ENCODE assay signal across 8 cellular contexts in genomic region chr17:81870978-81871386, GRCh38. TPM values are rescaled to one million over a fixed set of nuclear protein-coding genes. Genes with fewer than 3 reads are reported as not detected.
DNase-seq lines count a peak whose midpoint lies in the region; ATAC-seq, FAIRE-seq and TF ChIP-seq lines count a peak whose summit lies in the region.

Gene ARHGDIA (minus strand): TSS chr17:81871337. CDS start chr17:81869930, 1,407 bp downstream.

- H3K4me1 ChIP-seq in HUES6 (ENCODE audit: control insufficient read depth, insufficient read depth, low read length) (peaks cover 38% of the 10 kb centered on the region), mammary epithelial cell (ENCODE audit: insufficient read depth, low read length) (peaks cover 33% of the 10 kb centered on the region), HepG2 (ENCODE audit: insufficient read depth, low read length) (peaks cover 58% of the 10 kb centered on the region)

- TF ChIP-seq POLR2A in HepG2 (IDR thresholded peaks at IDR 0.05; ENCODE audit: insufficient read depth in 1 of 2, low read depth in 2 of 2, low read length in 2 of 2), result no peak

- no peak for DNase-seq in mammary epithelial cell
- DNase-seq in HepG2 (ENCODE audit: low spot score), result no peak
- DNase-seq in NCI-H2171 treated with DMSO at 0.1 percent for 48 hours (lab: John Stamatoyannopoulos, UW), result no peak
- no peak for DNase-seq in NAMALWA (ENCODE audit: low spot score)

- in situ Hi-C loops in mammary epithelial cell (cut with MboI; ENCODE audit: low sequenced_read_pairs in 2 of 2), result no loop called here
- in situ Hi-C loops in HepG2 (cut with HindIII; ENCODE audit: extremely low pct_ligation_motif_present, low pct_unique_long_range_greater_than_20kb), result no loop called here

- 0% methylated on average over 1 of the region's 65 CpGs for WGBS in mammary epithelial cell (ENCODE audit: low coverage, missing lambda C conversion rate)
- WGBS in HepG2 (ENCODE audit: low lambda C conversion rate), result no CpG with 5 or more reads among the region's 65 CpGs

- H3K4me3 ChIP-seq in HUES6 (ENCODE audit: low read depth, low read length) (peak within 1 kb of the TSS; percentile 96), mammary epithelial cell (replicated peaks in 1 of 3; ENCODE audit: insufficient read depth in 1 of 3, low read depth in 2 of 3, low read length in 3 of 3) (peak within 1 kb of the TSS; percentile 75 to 93 (median 88)), HepG2 (replicated peaks in 1 of 3; ENCODE audit: insufficient read depth in 1 of 3, low read depth in 2 of 3, low read length in 3 of 3) (peak within 1 kb of the TSS; percentile 72 to 92 (median 90))

- peaks cover 21% of the 10 kb centered on the region for H3K36me3 ChIP-seq in HUES6 (ENCODE audit: control insufficient read depth, insufficient read depth, low read length)
- peaks cover 5% of the 10 kb centered on the region for H3K36me3 ChIP-seq in mammary epithelial cell (ENCODE audit: insufficient read depth, low read length)
- peaks cover 12 to 18% of the 10 kb centered on the region in 2 experiments for H3K36me3 ChIP-seq in HepG2 (replicated peaks in 1 of 2; ENCODE audit: control insufficient read depth in 1 of 2, insufficient read depth in 2 of 2, low read length in 2 of 2)

- H2AFZ ChIP-seq in mammary epithelial cell (ENCODE audit: low read depth, low read length) (peak within 1 kb of the TSS; percentile 89), HepG2 (ENCODE audit: low read length) (no peak within 1 kb of the TSS)

- TF ChIP-seq EP300 in HepG2 (IDR thresholded peaks at IDR 0.05; ENCODE audit: low read depth in 2 of 2, low read length in 2 of 2) (no peak), HepG2 (CRISPR knock-in tag; IDR thresholded peaks at IDR 0.05; ENCODE audit: borderline replicate concordance) (no peak)

- peaks cover 5% of the 10 kb centered on the region for H4K20me1 ChIP-seq in mammary epithelial cell (ENCODE audit: insufficient read depth, low read length)
- peaks cover 34% of the 10 kb centered on the region; the same call in 1 of the 2 replicates for H4K20me1 ChIP-seq in HepG2 (ENCODE audit: insufficient read depth, low read length)

- H3K9me3 ChIP-seq in HUES6 (ENCODE audit: control insufficient read depth, insufficient read depth, low read depth, low read length) (no peaks in the 10 kb centered on the region), mammary epithelial cell (replicated peaks; ENCODE audit: insufficient read depth, low read length) (no peaks in the 10 kb centered on the region), HepG2 (ENCODE audit: low read length) (no peaks in the 10 kb centered on the region)

- CTCF ChIA-PET in mammary epithelial cell (lab: Charles Lee; ENCODE audit: low non-redundant PET) (no interaction called here), HepG2 (lab: Yijun Ruan, JAX; ENCODE audit: low intra/inter-chr PET ratio, low total read pairs) (interaction anchor here (1.4 kb wide), 1 partner anchor 150 kb away, joined by 3 read pairs; no protein-coding TSS in a partner anchor)

- TF ChIP-seq CTCF in 22Rv1 (IDR thresholded peaks at IDR 0.05) (no peak), mammary epithelial cell (conservative IDR thresholded peaks at IDR 0.05 in 1 of 2, IDR thresholded peaks at IDR 0.05 in 1 of 2; ENCODE audit: extremely low read depth in 1 of 2, insufficient read depth in 1 of 2, low read depth in 1 of 2, low read length in 2 of 2) (no peak), HepG2 (CRISPR knock-in tag; IDR thresholded peaks at IDR 0.05) (no peak)

- H3K27me3 ChIP-seq in HUES6 (ENCODE audit: control insufficient read depth, insufficient read depth, low read length) (no peaks in the 10 kb centered on the region), mammary epithelial cell (ENCODE audit: insufficient read depth, low read length) (no peaks in the 10 kb centered on the region), HepG2 (ENCODE audit: control insufficient read depth in 1 of 2, insufficient read depth in 2 of 2, low read length in 2 of 2) (no peaks in the 10 kb centered on the region)

- H3K4me2 ChIP-seq in mammary epithelial cell (ENCODE audit: insufficient read depth, low read depth, low read length) (peak within 1 kb of the TSS; percentile 99), HepG2 (ENCODE audit: low read depth, low read length) (peak within 1 kb of the TSS; percentile 94)

- no peak for FAIRE-seq in HepG2 (lab: Jason Lieb, UNC)

- BruUV-seq in mammary epithelial cell (replicated peaks; lab: Mats Ljungman, UMichigan) (no TSS peak), HepG2 (replicated peaks; lab: Mats Ljungman, UMichigan) (no TSS peak)

- no peak for TF ChIP-seq RAD21 in HepG2 (CRISPR knock-in tag; IDR thresholded peaks at IDR 0.05)

- dilution Hi-C loops in mammary epithelial cell (cut with HindIII; ENCODE audit: low sequenced_read_pairs), result no loop called here

- H3K27ac ChIP-seq in 22Rv1 (peak within 1 kb of the TSS; percentile 99), HUES6 (ENCODE audit: low read depth, low read length) (peak within 1 kb of the TSS; percentile 99), mammary epithelial cell (ENCODE audit: insufficient read depth, low read depth, low read length) (peak within 1 kb of the TSS; percentile 86), HepG2 (ENCODE audit: extremely low read length, insufficient read depth, low read length) (peak within 1 kb of the TSS; percentile 98), temporal lobe (ENCODE audit: low read depth, low read length) (peak within 1 kb of the TSS; percentile 94)

- peaks cover 43% of the 10 kb centered on the region for H3K79me2 ChIP-seq in mammary epithelial cell (ENCODE audit: insufficient read depth, low read length)
- peaks cover 24% of the 10 kb centered on the region for H3K79me2 ChIP-seq in HepG2 (ENCODE audit: insufficient read depth, low read length)

- POLR2A ChIA-PET in HepG2 (lab: Yijun Ruan, JAX), result interaction anchor here (1.0 to 4.3 kb wide), 10 partner anchors 9 to 232 kb away, joined by 3 to 26 read pairs (median 8); partner anchors contain the start of genes ALYREF, ANAPC11, CENPX and DCXR

- intact Hi-C loops in mammary epithelial cell (cut with micrococcal nuclease) (loop anchor here (2.0 to 5.0 kb wide), 2 partner anchors 46 to 151 kb away; partner anchors contain the start of genes CENPX and LRRC45), HepG2 (cut with micrococcal nuclease; ENCODE audit: unreplicated experiment) (loop anchor here (5.0 kb wide), 1 partner anchor 41 kb away; the partner anchor contains the start of gene PCYT2)

- ATAC-seq in GM19372 (IDR thresholded peaks at IDR 0.05; ENCODE audit: low read depth, unreplicated experiment), result peak; percentile 27
- ATAC-seq in HepG2, result peak; percentile 3; the same call in 2 of the 3 replicates

- H3K9ac ChIP-seq in HUES6 (ENCODE audit: low read length) (peak within 1 kb of the TSS; percentile 98), mammary epithelial cell (ENCODE audit: insufficient read depth, low read length) (peak within 1 kb of the TSS; percentile 78), HepG2 (ENCODE audit: insufficient read depth, low read depth, low read length) (peak within 1 kb of the TSS; percentile 100)

TF ChIP-seq in HepG2, 621 proteins besides CTCF, POLR2A, EP300 and RAD21 (continues in another document):
- TF ChIP-seq ZNF431 (CRISPR knock-in tag; IDR thresholded peaks at IDR 0.05; ENCODE audit: borderline replicate concordance, low read depth) (no peak), HMG20B (CRISPR knock-in tag; conservative IDR thresholded peaks at IDR 0.05) (no peak), GZF1 (CRISPR knock-in tag; IDR thresholded peaks at IDR 0.05) (no peak), ZNF275 (CRISPR knock-in tag; IDR thresholded peaks at IDR 0.05; ENCODE audit: borderline replicate concordance) (no peak), ZSCAN22 (CRISPR knock-in tag; IDR thresholded peaks at IDR 0.05) (no peak), MXD3 (CRISPR knock-in tag; IDR thresholded peaks at IDR 0.05) (no peak), CENPX (CRISPR knock-in tag; IDR thresholded peaks at IDR 0.05) (no peak)

RNA-seq across cellular contexts. Expression of gene ARHGDIA, which starts in this region (rescaled TPM):
- total RNA-seq in mammary epithelial cell, result 100 to 1,000 TPM; 115 to 549 TPM
- polyA plus RNA-seq in mammary epithelial cell, result 278 TPM
- polyA minus RNA-seq in mammary epithelial cell, result 106 TPM
- total RNA-seq in HepG2 (2016; rRNA removed; fragmentation: Illumina TruSeq; extraction: Trizol), result 64.0 and 120 TPM in 2 replicates
- 25.7 and 26.7 TPM in 2 replicates for total RNA-seq in HepG2 (2016; cell fraction: cytosol; rRNA removed; fragmentation: Illumina TruSeq; extraction: Trizol; ENCODE audit: low read depth)
- total RNA-seq in HepG2 (2016; cell fraction: insoluble cytoplasmic fraction; rRNA removed; fragmentation: Illumina TruSeq; extraction: Trizol), result 73.7 and 111 TPM in 2 replicates
- 68.1 and 73.5 TPM in 2 replicates for total RNA-seq in HepG2 (2016; cell fraction: membrane; rRNA removed; fragmentation: Illumina TruSeq; extraction: Trizol)
- total RNA-seq in HepG2 (2016; cell fraction: nucleus; rRNA removed; fragmentation: Illumina TruSeq; extraction: Trizol), result 66.3 and 84.1 TPM in 2 replicates
- 40.0 and 52.1 TPM in 2 replicates for polyA plus RNA-seq in HepG2 (2011; rRNA removed)
- polyA plus RNA-seq in HepG2 (2011; cell fraction: cytosol; rRNA removed), result 61.3 and 96.2 TPM in 2 replicates
- polyA plus RNA-seq in HepG2 (2011; cell fraction: nucleus; rRNA removed), result 174 and 191 TPM in 2 replicates
- polyA plus RNA-seq in HepG2 (2012), result 159 and 169 TPM in 2 replicates
- 89.7 and 102 TPM in 2 replicates for polyA plus RNA-seq in HepG2 (2016; cell fraction: cytosol; fragmentation: Illumina TruSeq; extraction: Trizol; ENCODE audit: low read depth)
- 221 and 287 TPM in 2 replicates for polyA plus RNA-seq in HepG2 (2016; cell fraction: insoluble cytoplasmic fraction; fragmentation: Illumina TruSeq; extraction: Trizol; ENCODE audit: low read depth)
- polyA plus RNA-seq in HepG2 (2016; cell fraction: membrane; fragmentation: Illumina TruSeq; extraction: Trizol; ENCODE audit: low read depth), result 171 and 188 TPM in 2 replicates
- 248 and 249 TPM in 2 replicates for polyA plus RNA-seq in HepG2 (2016; cell fraction: nucleus; fragmentation: Illumina TruSeq; extraction: Trizol; ENCODE audit: insufficient read depth, low read depth)
- polyA minus RNA-seq in HepG2 (2011; rRNA and poly(A)+ RNA removed; ENCODE audit: low replicate concordance), result 35.7 and 46.7 TPM in 2 replicates
- 54.0 and 54.8 TPM in 2 replicates for polyA minus RNA-seq in HepG2 (2011; cell fraction: cytosol; rRNA and poly(A)+ RNA removed)
- polyA minus RNA-seq in HepG2 (2011; cell fraction: nucleus; rRNA and poly(A)+ RNA removed), result 52.7 and 57.6 TPM in 2 replicates
- total RNA-seq in temporal lobe, result 31.7 TPM
